ENCODE assay signal across 1 cellular context in genomic region chr18:35030234-35030989, GRCh38.
TF ChIP-seq lines count a peak whose summit lies in the region.

No MANE protein-coding gene starts in this region.

TF ChIP-seq in K562, 482 proteins besides CTCF, POLR2A, EP300 and RAD21 (continued from another document):
- TF ChIP-seq MGA (IDR thresholded peaks at IDR 0.05): no peak
- peak; percentile 85 for TF ChIP-seq SMARCA5 (IDR thresholded peaks at IDR 0.05)
- no peak for TF ChIP-seq ZNF77 (CRISPR knock-in tag; IDR thresholded peaks at IDR 0.05)
- TF ChIP-seq OTX1 (CRISPR knock-in tag; IDR thresholded peaks at IDR 0.05): 0 out of 2 replicates have a peak, but pooled peaks have one; percentile 40
- no peak for TF ChIP-seq ZNF766 (CRISPR knock-in tag; conservative IDR thresholded peaks at IDR 0.05)
- no peak for TF ChIP-seq UBTF (IDR thresholded peaks at IDR 0.05; ENCODE audit: borderline replicate concordance in 1 of 2, low read depth in 2 of 2, low read length in 2 of 2)
- peak in 1 of 2 experiments; percentile 81; a peak in 2 of 4 replicates for TF ChIP-seq RCOR1 (IDR thresholded peaks at IDR 0.05; ENCODE audit: borderline replicate concordance in 1 of 2, low read depth in 2 of 2, low read length in 2 of 2)
- TF ChIP-seq MTA1 (IDR thresholded peaks at IDR 0.05; ENCODE audit: borderline replicate concordance): 0 out of 2 replicates have a peak, but pooled peaks have one; percentile 35
- no peak for TF ChIP-seq POU5F1 (IDR thresholded peaks at IDR 0.05; ENCODE audit: borderline replicate concordance, low read depth, low read length, partially characterized antibody)
- no peak for TF ChIP-seq MAX (CRISPR knock-in tag; IDR thresholded peaks at IDR 0.05)
- TF ChIP-seq BCOR (IDR thresholded peaks at IDR 0.05): peak; percentile 88
- TF ChIP-seq ZNF778 (CRISPR knock-in tag; IDR thresholded peaks at IDR 0.05): no peak
- no peak for TF ChIP-seq NR1H2 (CRISPR knock-in tag; IDR thresholded peaks at IDR 0.05)
- TF ChIP-seq MXD1 (CRISPR knock-in tag; IDR thresholded peaks at IDR 0.05; ENCODE audit: borderline replicate concordance, poor library complexity, severe bottlenecking): no peak
- no peak for TF ChIP-seq FIP1L1 (IDR thresholded peaks at IDR 0.05; ENCODE audit: low read depth, low read length, poor library complexity, severe bottlenecking)
- no peak for TF ChIP-seq ZNF445 (CRISPR knock-in tag; IDR thresholded peaks at IDR 0.05; ENCODE audit: low read depth)
- no peak for TF ChIP-seq ZBTB17 (CRISPR knock-in tag; IDR thresholded peaks at IDR 0.05)
- no peak for TF ChIP-seq MEF2A (IDR thresholded peaks at IDR 0.05; ENCODE audit: control insufficient read depth, low read depth, low read length)
- TF ChIP-seq RBM14 (IDR thresholded peaks at IDR 0.05; ENCODE audit: borderline replicate concordance, insufficient read depth, low read depth, low read length): no peak
- no peak for TF ChIP-seq ZNF311 (CRISPR knock-in tag; IDR thresholded peaks at IDR 0.05)
- TF ChIP-seq ADNP (tag; IDR thresholded peaks at IDR 0.05): peak; percentile 84
- TF ChIP-seq MTA2 (IDR thresholded peaks at IDR 0.05; ENCODE audit: low read depth): no peak
